ENCODE assay signal across 10 cellular contexts in genomic region chr5:73417307-73418035, GRCh38. TPM values are rescaled to one million over a fixed set of nuclear protein-coding genes. Genes with fewer than 3 reads are reported as not detected.
A peak's percentile ranks its signal among the peaks of the same experiment; 100 is the strongest.
DNase-seq lines count a peak whose midpoint lies in the region; ATAC-seq and TF ChIP-seq lines count a peak whose summit lies in the region.
"Had no signal": no experiment of that assay in that cellular context is flagged by ENCODE, and none has a peak within 500 bp of the region (broad histone marks: within the 10 kb centered on the region; RNA-seq: fewer than 3 reads in every experiment).

No MANE protein-coding gene starts in this region.

- in situ Hi-C loops in astrocyte of the spinal cord (cut with HindIII; ENCODE audit: low sequenced_read_pairs) = no loop called here

- H3K9me3 ChIP-seq in MG63 = no peaks in the 10 kb centered on the region; the same call in none of the 2 replicates
- H3K9me3 ChIP-seq: thoracic aorta had no signal

- no peak overlapping the region for H3K4me3 ChIP-seq in MG63
- H3K4me3 ChIP-seq in astrocyte of the spinal cord (ENCODE audit: low read depth, low read length) = no peak overlapping the region

- peak; percentile 16 for DNase-seq in DMS153 treated with DMSO at 0.1 percent for 48 hours (lab: John Stamatoyannopoulos, UW; ENCODE audit: unreplicated experiment)
- DNase-seq in MG63 = peak; percentile 55
- peak; percentile 67 for DNase-seq in astrocyte of the spinal cord (ENCODE audit: low read depth, low spot score)
- DNase-seq in osteocyte (ENCODE audit: extremely low spot score, unreplicated experiment) = no peak
- no peak for DNase-seq in activated CD4-positive, alpha-beta memory T cell treated with anti-CD3 and anti-CD28 coated beads, Interleukin-2, amount 10 ng/mL, durations not matched to agents 7 days and 5 days
- no peak for DNase-seq in HPDE6-E6E7 (ENCODE audit: extremely low spot score)

- CTCF ChIA-PET in activated CD4-positive, alpha-beta memory T cell treated with anti-CD3 and anti-CD28 coated beads, Interleukin-2, amount 10 ng/mL, durations not matched to agents 7 days and 5 days (lab: Charles Lee) = interaction anchor here (1.0 to 1.5 kb wide), 2 partner anchors 34 to 36 kb away, joined by 4 to 5 read pairs; no protein-coding TSS in a partner anchor

- peaks cover 3% of the 10 kb centered on the region for H3K36me3 Mint-ChIP-seq in osteocyte (ENCODE audit: unreplicated experiment)
- H3K36me3 Mint-ChIP-seq in activated CD4-positive, alpha-beta memory T cell treated with anti-CD3 and anti-CD28 coated beads, Interleukin-2, amount 10 ng/mL, durations not matched to agents 7 days and 5 days (ENCODE audit: low read depth) = peaks cover 3% of the 10 kb centered on the region

- no peak for ATAC-seq in GM18520 (IDR thresholded peaks at IDR 0.05; ENCODE audit: unreplicated experiment)

- TF ChIP-seq CTCF in astrocyte of the spinal cord (IDR thresholded peaks at IDR 0.05; ENCODE audit: low read depth, low read length) (no peak), osteocyte (IDR thresholded peaks at IDR 0.05) (no peak)

- H3K9me3 Mint-ChIP-seq in osteocyte (ENCODE audit: unreplicated experiment) = peaks cover 6% of the 10 kb centered on the region
- H3K9me3 Mint-ChIP-seq in activated CD4-positive, alpha-beta memory T cell treated with anti-CD3 and anti-CD28 coated beads, Interleukin-2, amount 10 ng/mL, durations not matched to agents 7 days and 5 days = no peaks in the 10 kb centered on the region

- H3K4me1 Mint-ChIP-seq in osteocyte (ENCODE audit: unreplicated experiment) = peaks cover 44% of the 10 kb centered on the region
- no peaks in the 10 kb centered on the region for H3K4me1 Mint-ChIP-seq in activated CD4-positive, alpha-beta memory T cell treated with anti-CD3 and anti-CD28 coated beads, Interleukin-2, amount 10 ng/mL, durations not matched to agents 7 days and 5 days

- H3K4me3 Mint-ChIP-seq in osteocyte (ENCODE audit: unreplicated experiment) = no peak overlapping the region
- H3K4me3 Mint-ChIP-seq in activated CD4-positive, alpha-beta memory T cell treated with anti-CD3 and anti-CD28 coated beads, Interleukin-2, amount 10 ng/mL, durations not matched to agents 7 days and 5 days = no peak overlapping the region
- H3K4me3 Mint-ChIP-seq: activated naive CD8-positive, alpha-beta T cell had no signal

- POLR2A ChIA-PET in activated CD4-positive, alpha-beta memory T cell treated with anti-CD3 and anti-CD28 coated beads, Interleukin-2, amount 10 ng/mL, durations not matched to agents 7 days and 5 days (lab: Charles Lee) = no interaction called here

- H3K27me3 ChIP-seq in MG63 = peaks cover 2% of the 10 kb centered on the region; the same call in 1 of the 2 replicates

- H3K36me3 ChIP-seq in MG63 = no peaks in the 10 kb centered on the region
- H3K36me3 ChIP-seq: thoracic aorta had no signal

- peaks cover 28% of the 10 kb centered on the region for H3K27me3 Mint-ChIP-seq in osteocyte (ENCODE audit: unreplicated experiment)
- peaks cover 86% of the 10 kb centered on the region for H3K27me3 Mint-ChIP-seq in activated CD4-positive, alpha-beta memory T cell treated with anti-CD3 and anti-CD28 coated beads, Interleukin-2, amount 10 ng/mL, durations not matched to agents 7 days and 5 days

- peak overlapping the region; percentile 11 for H3K27ac Mint-ChIP-seq in osteocyte (ENCODE audit: unreplicated experiment)
- no peak overlapping the region for H3K27ac Mint-ChIP-seq in activated CD4-positive, alpha-beta memory T cell treated with anti-CD3 and anti-CD28 coated beads, Interleukin-2, amount 10 ng/mL, durations not matched to agents 7 days and 5 days
- H3K27ac Mint-ChIP-seq: activated naive CD8-positive, alpha-beta T cell had no signal

RNA-seq across cellular contexts. Expression of gene FOXD1, which starts 31.1 kb away (rescaled TPM):
- total RNA-seq in MG63 (2014; rRNA removed; shearing (Covaris generic); ENCODE audit: low replicate concordance) = 9.6 and 26.5 TPM in 2 replicates
- total RNA-seq in osteocyte = 64.1 and 73.4 TPM in 2 replicates
- total RNA-seq in activated CD4-positive, alpha-beta memory T cell treated with anti-CD3 and anti-CD28 coated beads, Interleukin-2, amount 10 ng/mL, durations not matched to agents 7 days and 5 days = under 1 TPM; 0.28 to 0.38 TPM
- total RNA-seq: liver had no signal

Comparison
In these comparisons a context has a peak if more than half of its experiments do, and no peak if none do; other contexts are left out.
1. DNase-seq: peak in DMS153 treated with DMSO at 0.1 percent for 48 hours (single experiment), MG63 (single experiment) and astrocyte of the spinal cord (single experiment); none in osteocyte (single experiment), activated CD4-positive, alpha-beta memory T cell treated with anti-CD3 and anti-CD28 coated beads, Interleukin-2, amount 10 ng/mL, durations not matched to agents 7 days and 5 days (single experiment) and HPDE6-E6E7 (single experiment).